In the genomic region with DNA sequence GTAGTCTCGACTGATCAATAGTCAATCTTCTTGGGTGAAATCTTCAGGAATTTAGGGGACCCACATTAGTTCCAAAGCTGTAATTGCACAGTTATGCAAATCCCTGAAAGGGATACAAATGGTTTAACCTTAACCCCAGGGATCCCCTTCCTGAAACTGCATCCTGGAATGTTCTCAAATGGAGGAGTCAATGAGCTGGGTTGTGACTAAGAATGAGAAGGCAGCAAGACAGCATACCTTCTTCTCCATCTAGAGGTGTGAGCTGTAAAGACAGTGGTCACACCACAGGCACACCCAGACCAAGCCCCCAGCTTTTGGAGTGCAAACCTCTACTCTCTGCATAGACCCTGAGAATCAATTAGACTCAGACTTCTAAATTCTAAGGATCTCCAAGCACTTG, we compare ENCODE assay signal across 18 cellular contexts.
A peak's percentile ranks its signal among the peaks of the same experiment; 100 is the strongest.
DNase-seq lines count a peak whose midpoint lies in the region; ATAC-seq, FAIRE-seq and TF ChIP-seq lines count a peak whose summit lies in the region.
"Had no signal": no experiment of that assay in that cellular context is flagged by ENCODE, and none has a peak within 500 bp of the region (broad histone marks: within the 10 kb centered on the region; RNA-seq: fewer than 3 reads in every experiment).

No MANE protein-coding gene starts in this region.

- intact Hi-C loops in gastrocnemius medialis (cut with DNase I; ENCODE audit: low total_unique reads) = no loop called here

- no peak overlapping the region for H2AK5ac ChIP-seq in mesendoderm (ENCODE audit: low read length)

- POLR2A ChIA-PET in RWPE1 (lab: Yijun Ruan, JAX; ENCODE audit: low non-redundant PET) = no interaction called here

- DNase-seq in ELR (ENCODE audit: low read depth) = peak; percentile 2
- DNase-seq in RWPE1 (ENCODE audit: low spot score) = peak; percentile 21
- peak; percentile 38 to 73 for DNase-seq in foreskin keratinocyte
- DNase-seq in mesendoderm = peak; percentile 83
- DNase-seq in gastrocnemius medialis = no peak
- no peak for DNase-seq in GM12891 (ENCODE audit: insufficient read length, low spot score)
- no peak for DNase-seq in effector CD8-positive, alpha-beta T cell (lab: John Stamatoyannopoulos, UW)
- DNase-seq: DMS 273 treated with DMSO at 0.1 percent for 48 hours, NCI-H1417 treated with DMSO at 0.1 percent for 48 hours, NCI-H2029, NCI-H2171, NCI-H446 treated with DMSO at 0.1 percent for 48 hours had no signal

- H3K23ac ChIP-seq in mesendoderm (ENCODE audit: low read length) = no peak overlapping the region

- H3K18ac ChIP-seq in mesendoderm (ENCODE audit: low read length) = no peak overlapping the region

- H3K9ac ChIP-seq in mesendoderm (ENCODE audit: low read length) = no peak overlapping the region

- CTCF ChIA-PET in RWPE1 (lab: Yijun Ruan, JAX) = no interaction called here

- H2BK5ac ChIP-seq in mesendoderm (ENCODE audit: low read length) = no peak overlapping the region

- no peak overlapping the region for H4K8ac ChIP-seq in mesendoderm (ENCODE audit: low read depth, low read length)

- H2BK120ac ChIP-seq in mesendoderm (ENCODE audit: low read depth, low read length) = no peak overlapping the region

- TF ChIP-seq CTCF in RWPE1 (conservative IDR thresholded peaks at IDR 0.05; ENCODE audit: low read depth) = no peak
- TF ChIP-seq CTCF in foreskin keratinocyte (conservative IDR thresholded peaks at IDR 0.05) = peak; percentile 52
- no peak for TF ChIP-seq CTCF in gastrocnemius medialis (IDR thresholded peaks at IDR 0.05 in 4 of 5, conservative IDR thresholded peaks at IDR 0.05 in 1 of 5)

- H4K5ac ChIP-seq in mesendoderm (ENCODE audit: low read length) = no peak overlapping the region

- H3K4me2 ChIP-seq in mesendoderm (ENCODE audit: low read length) = no peak overlapping the region
- H3K4me2 ChIP-seq: A549 had no signal

- H3K4me1 ChIP-seq in foreskin keratinocyte (peaks cover 5% of the 10 kb centered on the region), mesendoderm (ENCODE audit: control insufficient read depth, low read depth, low read length) (no peaks in the 10 kb centered on the region), gastrocnemius medialis (no peaks in the 10 kb centered on the region)
- H3K4me1 ChIP-seq: A549, SJSA1 had no signal

- H3K4me3 ChIP-seq in mesendoderm (ENCODE audit: low read length) (no peak overlapping the region), gastrocnemius medialis (no peak overlapping the region)
- H3K4me3 ChIP-seq: A549, SJSA1 had no signal

- no peak overlapping the region for H3K56ac ChIP-seq in mesendoderm (ENCODE audit: low read length)

- H3K27me3 ChIP-seq in foreskin keratinocyte (no peaks in the 10 kb centered on the region), mesendoderm (ENCODE audit: insufficient read depth, low read length, poor library complexity) (no peaks in the 10 kb centered on the region), gastrocnemius medialis (no peaks in the 10 kb centered on the region)
- H3K27me3 ChIP-seq: SJSA1 had no signal

- no CpG with 5 or more reads among the region's 1 CpG for WGBS in mesendoderm (ENCODE audit: extremely low coverage, insufficient coverage, low lambda C conversion rate)

- in situ Hi-C loops in gastrocnemius medialis (cut with MboI; ENCODE audit: low sequenced_read_pairs in 4 of 4) = no loop called here

- TF ChIP-seq POLR2A in gastrocnemius medialis (IDR thresholded peaks at IDR 0.05) (no peak), GM12891 (IDR thresholded peaks at IDR 0.05; ENCODE audit: low read depth, low read length) (no peak)

- H3K9me3 ChIP-seq in gastrocnemius medialis = no peaks in the 10 kb centered on the region
- H3K9me3 ChIP-seq: A549, SJSA1 had no signal

- no peaks in the 10 kb centered on the region for H3K36me3 ChIP-seq in mesendoderm (ENCODE audit: control insufficient read depth, insufficient read depth, low read length)
- H3K36me3 ChIP-seq in gastrocnemius medialis = no peaks in the 10 kb centered on the region
- H3K36me3 ChIP-seq: SJSA1 had no signal

- ATAC-seq in foreskin keratinocyte (peak; percentile 97), gastrocnemius medialis (no peak), GM19463 (IDR thresholded peaks at IDR 0.05; ENCODE audit: unreplicated experiment) (no peak)
- ATAC-seq: A549, HCT116 had no signal

- H3K79me1 ChIP-seq in mesendoderm (ENCODE audit: low read length) = no peaks in the 10 kb centered on the region

- no peak for FAIRE-seq in GM12891 (lab: Jason Lieb, UNC)
- FAIRE-seq: A549, GM19239 had no signal

- no peak overlapping the region for H2BK15ac ChIP-seq in mesendoderm (replicated peaks; ENCODE audit: low read depth)

- H3K27ac ChIP-seq in RWPE1 (no peak overlapping the region), foreskin keratinocyte (no peak overlapping the region), mesendoderm (ENCODE audit: low read depth, low read length) (no peak overlapping the region), gastrocnemius medialis (no peak overlapping the region)
- H3K27ac ChIP-seq: A549, HL-60, SJSA1 had no signal

- H3K4ac ChIP-seq in mesendoderm (ENCODE audit: low read depth, low read length) = no peak overlapping the region

- no peaks in the 10 kb centered on the region for H3K79me2 ChIP-seq in mesendoderm (ENCODE audit: control insufficient read depth, insufficient read depth, low read length)

TF ChIP-seq in GM12891, 5 proteins besides CTCF, POLR2A, EP300 and RAD21:
- TF ChIP-seq POU2F2 (IDR thresholded peaks at IDR 0.05; ENCODE audit: low read depth, low read length) (no peak), POLR2AphosphoS5 (IDR thresholded peaks at IDR 0.05; ENCODE audit: low read depth, low read length) (no peak), SPI1 (IDR thresholded peaks at IDR 0.05; ENCODE audit: low read depth, low read length) (no peak), TAF1 (IDR thresholded peaks at IDR 0.05; ENCODE audit: low read depth, low read length) (no peak), PAX5 (IDR thresholded peaks at IDR 0.05; ENCODE audit: insufficient read depth, low read length, severe bottlenecking) (no peak)

Comparison
In these comparisons a context has a peak if more than half of its experiments do, and no peak if none do; other contexts are left out.
1. DNase-seq: peak in ELR (single experiment), RWPE1 (single experiment), foreskin keratinocyte (2 of 2) and mesendoderm (single experiment); none in gastrocnemius medialis (0 of 2), GM12891 (single experiment) and effector CD8-positive, alpha-beta T cell (single experiment).